7 cellular contexts compared by ENCODE assay signal in genomic region chr3:197736491-197737318, GRCh38.
DNase-seq lines count a peak whose midpoint lies in the region; ATAC-seq and TF ChIP-seq lines count a peak whose summit lies in the region.

TSS of gene RUBCN (minus strand) at chr3:197736904. CDS start at chr3:197736719, 185 bp downstream.

- H3K4me3 ChIP-seq in astrocyte of the spinal cord (ENCODE audit: low read depth, low read length): peak within 1 kb of the TSS; percentile 74

- ATAC-seq in GM18517 (IDR thresholded peaks at IDR 0.05; ENCODE audit: unreplicated experiment): peak; percentile 77
- ATAC-seq in HG03039 (IDR thresholded peaks at IDR 0.05; ENCODE audit: unreplicated experiment): peak; percentile 86

- no peak for TF ChIP-seq CTCF in astrocyte of the spinal cord (IDR thresholded peaks at IDR 0.05; ENCODE audit: low read depth, low read length)

- DNase-seq in NCI-H2081 treated with DMSO at 0.1 percent for 48 hours (lab: John Stamatoyannopoulos, UW) (peak; percentile 95), T1000 (lab: John Stamatoyannopoulos, UW) (peak; percentile 85), astrocyte of the spinal cord (ENCODE audit: low read depth, low spot score) (peak; percentile 95), hippocampal formation (lab: John Stamatoyannopoulos, UW) (peak; percentile 96 to 97), retina (peak; percentile 97)

- in situ Hi-C loops in astrocyte of the spinal cord (cut with HindIII; ENCODE audit: low sequenced_read_pairs): no loop called here

Comparison
In these comparisons a context has a peak if more than half of its experiments do, and no peak if none do; other contexts are left out.
1. Peak in every context shown above with its lines: DNase-seq, ATAC-seq and H3K4me3 ChIP-seq.